Comparison of ENCODE assay signal across 1 cellular context in the genomic region with DNA sequence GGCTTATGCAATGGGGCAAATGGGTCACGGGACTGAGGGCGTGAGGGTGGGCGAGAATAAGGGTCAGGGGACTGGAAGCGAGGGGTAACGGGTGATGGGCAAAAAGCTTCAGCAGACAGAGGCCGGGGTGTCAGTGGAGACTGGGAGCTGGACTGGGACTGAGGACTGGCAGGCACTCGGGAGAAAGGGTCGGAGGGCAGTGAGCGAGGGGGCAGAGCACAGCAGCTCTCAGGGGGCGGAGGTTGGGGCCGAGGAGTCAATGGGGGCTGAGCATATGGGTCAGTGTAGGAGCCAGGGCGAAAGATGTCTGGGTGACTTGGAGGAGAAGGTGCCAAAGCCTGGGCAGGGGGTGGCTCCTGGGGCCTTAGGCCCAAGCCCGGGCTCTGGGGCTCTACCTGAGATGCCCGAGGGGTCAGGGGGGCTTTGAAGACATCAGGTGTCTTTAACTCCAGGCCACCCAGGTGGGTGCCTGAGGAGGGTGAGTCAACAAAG.
TF ChIP-seq lines count a peak whose summit lies in the region.

No MANE protein-coding gene starts in this region.

TF ChIP-seq in endothelial cell of umbilical vein, 7 proteins besides CTCF, POLR2A, EP300 and RAD21:
- TF ChIP-seq GATA2 (IDR thresholded peaks at IDR 0.05; ENCODE audit: insufficient read depth, insufficient read length, low read depth, low read length): no peak
